27 cellular contexts compared by ENCODE assay signal in genomic region chr2:235591921-235592320, GRCh38.
DNase-seq lines count a peak whose midpoint lies in the region; ATAC-seq and TF ChIP-seq lines count a peak whose summit lies in the region.
"Had no signal": no experiment of that assay in that cellular context is flagged by ENCODE, and none has a peak within 500 bp of the region (broad histone marks: within the 10 kb centered on the region; RNA-seq: fewer than 3 reads in every experiment).

No MANE protein-coding gene starts in this region.

- no peak for TF ChIP-seq CTCF in fibroblast of lung (conservative IDR thresholded peaks at IDR 0.05 in 1 of 2, IDR thresholded peaks at IDR 0.05 in 1 of 2; ENCODE audit: low read depth in 1 of 2, low read length in 2 of 2)

- no peak for ATAC-seq in GM21381 (IDR thresholded peaks at IDR 0.05; ENCODE audit: unreplicated experiment)
- ATAC-seq in HG02623 (IDR thresholded peaks at IDR 0.05; ENCODE audit: unreplicated experiment): no peak
- ATAC-seq: body of pancreas, HCT116, heart right ventricle, left lung, pancreas, right cardiac atrium, upper lobe of right lung had no signal

- no peaks in the 10 kb centered on the region for H3K9me3 ChIP-seq in BLaER1 treated with 17β-estradiol and CSF1 and Interleukin-3, amounts not matched to agents 10 nM and 100 nM (replicated peaks in 1 of 11)
- H3K9me3 ChIP-seq in fibroblast of lung (ENCODE audit: control insufficient read depth, insufficient read depth, low read depth, low read length): no peaks in the 10 kb centered on the region
- H3K9me3 ChIP-seq: body of pancreas, heart right ventricle, left lung, pancreas, SK-N-SH, upper lobe of right lung had no signal

- no peak overlapping the region for H3K27ac ChIP-seq in BLaER1 treated with 17β-estradiol and CSF1 and Interleukin-3, amounts not matched to agents 10 nM and 100 nM
- no peak overlapping the region for H3K27ac ChIP-seq in fibroblast of lung (ENCODE audit: insufficient read depth, low read length)
- H3K27ac ChIP-seq: body of pancreas, heart right ventricle, KMS-11, left lung, pancreas, upper lobe of right lung had no signal

- no peak overlapping the region for H3K9ac ChIP-seq in BLaER1 treated with 17β-estradiol and CSF1 and Interleukin-3, amounts not matched to agents 10 nM and 100 nM
- H3K9ac ChIP-seq in fibroblast of lung (ENCODE audit: insufficient read depth, low read length): no peak overlapping the region
- H3K9ac ChIP-seq: KMS-11, SK-N-SH had no signal

- DNase-seq in astrocyte of the hippocampus (ENCODE audit: low read depth, low spot score): peak; percentile 73
- DNase-seq in fibroblast of lung (ENCODE audit: low read depth in 2 of 2): peak; percentile 10 to 79
- no peak for DNase-seq in H4 (ENCODE audit: low spot score)
- no peak for DNase-seq in SHP77 treated with DMSO at 0.1 percent for 48 hours (lab: John Stamatoyannopoulos, UW)
- DNase-seq: activated CD4-positive, alpha-beta T cell treated with anti-CD3 and anti-CD28 coated beads, Interleukin-2, amount 50 U/mL, for 48 hours; activated CD4-positive, CD25-positive, alpha-beta regulatory T cell; activated effector memory CD4-positive, alpha-beta T cell treated with Interleukin-2 at 50 U/mL for 16 hours; activated naive CD8-positive, alpha-beta T cell treated with anti-CD3 and anti-CD28 coated beads, Interleukin-2, amount 10 ng/mL, durations not matched to agents 7 days and 5 days; body of pancreas; cortex of kidney; GDM1; heart right ventricle; left lung; NCI-H1092; NCI-H2029 treated with DMSO at 0.1 percent for 48 hours; NCI-H446 treated with DMSO at 0.1 percent for 48 hours; right cardiac atrium; SK-N-SH; T-helper 9 cell; upper lobe of right lung had no signal

- no peaks in the 10 kb centered on the region for H3K36me3 ChIP-seq in BLaER1 treated with 17β-estradiol and CSF1 and Interleukin-3, amounts not matched to agents 10 nM and 100 nM
- no peaks in the 10 kb centered on the region for H3K36me3 ChIP-seq in fibroblast of lung (ENCODE audit: control insufficient read depth, insufficient read depth, low read length)
- H3K36me3 ChIP-seq: heart right ventricle, left lung, pancreas, upper lobe of right lung had no signal

- peaks cover 18 to 77% (median 54%) of the 10 kb centered on the region in 11 experiments; a peak in 20 of 22 replicates for H4K20me1 ChIP-seq in BLaER1 treated with 17β-estradiol and CSF1 and Interleukin-3, amounts not matched to agents 10 nM and 100 nM
- H4K20me1 ChIP-seq in fibroblast of lung (ENCODE audit: control insufficient read depth, extremely low read depth, insufficient read depth, low read length): no peaks in the 10 kb centered on the region

- H2AFZ ChIP-seq in fibroblast of lung (ENCODE audit: low read length): no peak overlapping the region

- no peaks in the 10 kb centered on the region for H3K79me2 ChIP-seq in fibroblast of lung (ENCODE audit: control insufficient read depth, insufficient read depth, low read length)

- no peak overlapping the region for H3K4me3 ChIP-seq in BLaER1 treated with 17β-estradiol and CSF1 and Interleukin-3, amounts not matched to agents 10 nM and 100 nM
- H3K4me3 ChIP-seq in fibroblast of lung (replicated peaks in 1 of 4; ENCODE audit: control extremely low read depth in 1 of 4, insufficient read depth in 1 of 4, low read depth in 3 of 4, low read length in 4 of 4): no peak overlapping the region
- H3K4me3 ChIP-seq: body of pancreas, heart right ventricle, left lung, pancreas, upper lobe of right lung had no signal

- peak overlapping the region in 8 of 11 experiments; percentile 1 to 51 (median 42); a peak in 12 of 22 replicates for H3K4me2 ChIP-seq in BLaER1 treated with 17β-estradiol and CSF1 and Interleukin-3, amounts not matched to agents 10 nM and 100 nM
- no peak overlapping the region for H3K4me2 ChIP-seq in fibroblast of lung (ENCODE audit: extremely low read depth, insufficient read depth, low read length)
- H3K4me2 ChIP-seq: KMS-11, SK-N-SH had no signal

- TF ChIP-seq RAD21 in Ishikawa (IDR thresholded peaks at IDR 0.05; ENCODE audit: low read depth): no peak

- H3K4me1 ChIP-seq in BLaER1 treated with 17β-estradiol and CSF1 and Interleukin-3, amounts not matched to agents 10 nM and 100 nM: peaks cover 0 to 49% (median 27%) of the 10 kb centered on the region in 10 experiments; a peak in 13 of 20 replicates
- no peaks in the 10 kb centered on the region for H3K4me1 ChIP-seq in fibroblast of lung (ENCODE audit: control insufficient read depth, extremely low read depth, insufficient read depth, low read length)
- H3K4me1 ChIP-seq: left lung had no signal

- TF ChIP-seq EP300 in Ishikawa (IDR thresholded peaks at IDR 0.05; ENCODE audit: borderline replicate concordance): no peak

- H3K27me3 ChIP-seq in BLaER1 treated with 17β-estradiol and CSF1 and Interleukin-3, amounts not matched to agents 10 nM and 100 nM: no peaks in the 10 kb centered on the region
- no peaks in the 10 kb centered on the region for H3K27me3 ChIP-seq in fibroblast of lung (ENCODE audit: control insufficient read depth, insufficient read depth, low read length)
- H3K27me3 ChIP-seq: body of pancreas, heart right ventricle, left lung, pancreas, upper lobe of right lung had no signal

TF ChIP-seq in Ishikawa, 13 proteins besides CTCF, POLR2A, EP300 and RAD21:
- no peak for TF ChIP-seq CREB1 (IDR thresholded peaks at IDR 0.05; ENCODE audit: low read depth)
- peak; percentile 53; the same call in 1 of the 2 replicates for TF ChIP-seq REST (IDR thresholded peaks at IDR 0.05; ENCODE audit: low read depth)
- TF ChIP-seq NFIC (IDR thresholded peaks at IDR 0.05): peak; percentile 28; the same call in 1 of the 2 replicates

Comparison
In these comparisons a context has a peak if more than half of its experiments do, and no peak if none do; other contexts are left out.
1. DNase-seq: peak in astrocyte of the hippocampus (single experiment) and fibroblast of lung (2 of 2); none in H4 (single experiment) and SHP77 treated with DMSO at 0.1 percent for 48 hours (single experiment).